ENCODE assay signal across 9 cellular contexts in genomic region chr16:84649511-84649861, GRCh38. TPM values are rescaled to one million over a fixed set of nuclear protein-coding genes. Genes with fewer than 3 reads are reported as not detected.
DNase-seq lines count a peak whose midpoint lies in the region; ATAC-seq, FAIRE-seq and TF ChIP-seq lines count a peak whose summit lies in the region.
"Had no signal": no experiment of that assay in that cellular context is flagged by ENCODE, and none has a peak within 500 bp of the region (broad histone marks: within the 10 kb centered on the region; RNA-seq: fewer than 3 reads in every experiment).

No MANE protein-coding gene starts in this region.

- DNase-seq in GM23338 (ENCODE audit: low spot score) (no peak), hepatocyte (ENCODE audit: low spot score) (no peak), NCI-H2196 treated with DMSO at 0.1 percent for 48 hours (lab: John Stamatoyannopoulos, UW; ENCODE audit: unreplicated experiment) (no peak), CD1c-positive myeloid dendritic cell (ENCODE audit: extremely low spot score) (no peak), GM12891 (ENCODE audit: insufficient read length, low spot score) (no peak)
- DNase-seq in activated T-helper 1 cell treated with anti-CD3 and anti-CD28 coated beads, Interleukin-12 subunit alpha, Interleukin-12 subunit beta, Interleukin-2, Interleukin-4 antibody, amounts not matched to agents 30 ng/mL and 10 ng/mL and 1 ng/mL, durations not matched to agents 14 hours and 24 hours and 36 hours (ENCODE audit: low spot score), result no peak
- DNase-seq in stimulated activated CD4-positive, alpha-beta T cell treated with anti-CD3 and anti-CD28 coated beads, Interleukin-4, amount 100 ng/mL, for 1 hour, result no peak
- DNase-seq: NCI-H446 treated with DMSO at 0.1 percent for 48 hours had no signal

- peaks cover 16% of the 10 kb centered on the region for H3K27me3 ChIP-seq in GM23338 (ENCODE audit: insufficient read depth)
- no peaks in the 10 kb centered on the region for H3K27me3 ChIP-seq in hepatocyte
- no peaks in the 10 kb centered on the region for H3K27me3 ChIP-seq in skeletal muscle satellite cell (ENCODE audit: control insufficient read depth, insufficient read depth, low read length)

- no peak for FAIRE-seq in GM12891 (lab: Jason Lieb, UNC)

- peak overlapping the region; percentile 73 for H3K4me3 Mint-ChIP-seq in GM23338
- peak overlapping the region; percentile 86 for H3K4me3 Mint-ChIP-seq in activated T-helper 1 cell treated with anti-CD3 and anti-CD28 coated beads, Interleukin-12 subunit alpha, Interleukin-12 subunit beta, Interleukin-2, Interleukin-4 antibody, amounts not matched to agents 30 ng/mL and 10 ng/mL and 1 ng/mL, durations not matched to agents 14 hours and 24 hours and 36 hours

- WGBS in hepatocyte (ENCODE audit: low lambda C conversion rate, missing lambda C conversion rate), result 67% methylated on average over 10 of the region's 11 CpGs

- TF ChIP-seq POLR2A in GM12891 (IDR thresholded peaks at IDR 0.05; ENCODE audit: low read depth, low read length), result no peak

- TF ChIP-seq CTCF in GM23338 (conservative IDR thresholded peaks at IDR 0.05; ENCODE audit: low read depth in 2 of 2) (no peak), hepatocyte (IDR thresholded peaks at IDR 0.05; ENCODE audit: poor library complexity) (no peak)

- intact Hi-C loops in activated T-helper 1 cell treated with anti-CD3 and anti-CD28 coated beads, Interleukin-12 subunit alpha, Interleukin-12 subunit beta, Interleukin-2, Interleukin-4 antibody, amounts not matched to agents 30 ng/mL and 10 ng/mL and 1 ng/mL, durations not matched to agents 14 hours and 24 hours and 36 hours (cut with micrococcal nuclease), result loop anchor here (2.0 kb wide), 3 partner anchors 23 to 51 kb away; no protein-coding TSS in a partner anchor

- no peak; the same call in 2 of the 3 replicates for ATAC-seq in GM23338

- no peaks in the 10 kb centered on the region for H3K9me3 Mint-ChIP-seq in GM23338
- peaks cover 4% of the 10 kb centered on the region for H3K9me3 Mint-ChIP-seq in activated T-helper 1 cell treated with anti-CD3 and anti-CD28 coated beads, Interleukin-12 subunit alpha, Interleukin-12 subunit beta, Interleukin-2, Interleukin-4 antibody, amounts not matched to agents 30 ng/mL and 10 ng/mL and 1 ng/mL, durations not matched to agents 14 hours and 24 hours and 36 hours

- H3K4me2 ChIP-seq in GM23338, result peak overlapping the region; percentile 97
- H3K4me2 ChIP-seq in hepatocyte, result peak overlapping the region; percentile 98
- H3K4me2 ChIP-seq in skeletal muscle satellite cell (ENCODE audit: low read length), result peak overlapping the region; percentile 98

- H2AFZ ChIP-seq in GM23338 (no peak overlapping the region), hepatocyte (no peak overlapping the region)

- H4K20me1 ChIP-seq in GM23338 (replicated peaks; ENCODE audit: insufficient read depth) (no peaks in the 10 kb centered on the region; the same call in 1 of the 2 replicates), hepatocyte (ENCODE audit: insufficient read depth, poor library complexity, severe bottlenecking) (peaks cover 6% of the 10 kb centered on the region)

- H3K9ac ChIP-seq in skeletal muscle satellite cell (ENCODE audit: low read depth, low read length), result peak overlapping the region; percentile 78

- H3K9me2 ChIP-seq in GM23338 (ENCODE audit: insufficient read depth), result no peaks in the 10 kb centered on the region
- no peaks in the 10 kb centered on the region for H3K9me2 ChIP-seq in hepatocyte (replicated peaks; ENCODE audit: insufficient read depth)

- H3K27ac Mint-ChIP-seq in GM23338, result no peak overlapping the region
- peak overlapping the region; percentile 75 for H3K27ac Mint-ChIP-seq in activated T-helper 1 cell treated with anti-CD3 and anti-CD28 coated beads, Interleukin-12 subunit alpha, Interleukin-12 subunit beta, Interleukin-2, Interleukin-4 antibody, amounts not matched to agents 30 ng/mL and 10 ng/mL and 1 ng/mL, durations not matched to agents 14 hours and 24 hours and 36 hours

- no peaks in the 10 kb centered on the region for H3K36me3 ChIP-seq in GM23338 (ENCODE audit: insufficient read depth)
- no peaks in the 10 kb centered on the region for H3K36me3 ChIP-seq in hepatocyte (replicated peaks; ENCODE audit: insufficient read depth, low read depth)
- peaks cover 23% of the 10 kb centered on the region for H3K36me3 ChIP-seq in skeletal muscle satellite cell (ENCODE audit: insufficient read depth, low read length)

- H3K27me3 Mint-ChIP-seq in GM23338 (ENCODE audit: insufficient read depth, low read depth, poor library complexity), result peaks cover 8% of the 10 kb centered on the region
- H3K27me3 Mint-ChIP-seq in activated T-helper 1 cell treated with anti-CD3 and anti-CD28 coated beads, Interleukin-12 subunit alpha, Interleukin-12 subunit beta, Interleukin-2, Interleukin-4 antibody, amounts not matched to agents 30 ng/mL and 10 ng/mL and 1 ng/mL, durations not matched to agents 14 hours and 24 hours and 36 hours (ENCODE audit: insufficient read depth), result peaks cover 11% of the 10 kb centered on the region

- peak overlapping the region; percentile 82 for H3K4me3 ChIP-seq in GM23338
- peak overlapping the region; percentile 91 for H3K4me3 ChIP-seq in hepatocyte
- peak overlapping the region; percentile 80 for H3K4me3 ChIP-seq in skeletal muscle satellite cell (ENCODE audit: low read length)

- H3K4me1 ChIP-seq in GM23338 (ENCODE audit: insufficient read depth), result no peaks in the 10 kb centered on the region; the same call in 1 of the 2 replicates
- peaks cover 16% of the 10 kb centered on the region for H3K4me1 ChIP-seq in hepatocyte (ENCODE audit: insufficient read depth)
- H3K4me1 ChIP-seq in skeletal muscle satellite cell (ENCODE audit: control insufficient read depth, insufficient read depth, low read length), result peaks cover 34% of the 10 kb centered on the region

- peaks cover 14% of the 10 kb centered on the region for H3K36me3 Mint-ChIP-seq in GM23338 (ENCODE audit: low read depth)
- H3K36me3 Mint-ChIP-seq in activated T-helper 1 cell treated with anti-CD3 and anti-CD28 coated beads, Interleukin-12 subunit alpha, Interleukin-12 subunit beta, Interleukin-2, Interleukin-4 antibody, amounts not matched to agents 30 ng/mL and 10 ng/mL and 1 ng/mL, durations not matched to agents 14 hours and 24 hours and 36 hours (ENCODE audit: low read depth), result peaks cover 37% of the 10 kb centered on the region

- peaks cover 8% of the 10 kb centered on the region; the same call in 2 of the 3 replicates for H3K4me1 Mint-ChIP-seq in GM23338
- peaks cover 57% of the 10 kb centered on the region for H3K4me1 Mint-ChIP-seq in activated T-helper 1 cell treated with anti-CD3 and anti-CD28 coated beads, Interleukin-12 subunit alpha, Interleukin-12 subunit beta, Interleukin-2, Interleukin-4 antibody, amounts not matched to agents 30 ng/mL and 10 ng/mL and 1 ng/mL, durations not matched to agents 14 hours and 24 hours and 36 hours (ENCODE audit: low read depth)

- H3K27ac ChIP-seq in GM23338 (ENCODE audit: low read depth) (no peak overlapping the region), hepatocyte (no peak overlapping the region)

- H3K9me3 ChIP-seq in hepatocyte (ENCODE audit: low read depth) (no peaks in the 10 kb centered on the region), skeletal muscle satellite cell (replicated peaks; ENCODE audit: low read length) (no peaks in the 10 kb centered on the region)

- peaks cover 8% of the 10 kb centered on the region for H3F3A ChIP-seq in GM23338 (replicated peaks; ENCODE audit: low read depth)

- H3K79me2 ChIP-seq in GM23338 (replicated peaks; ENCODE audit: insufficient read depth), result no peaks in the 10 kb centered on the region
- H3K79me2 ChIP-seq in hepatocyte, result peaks cover 22% of the 10 kb centered on the region

TF ChIP-seq in GM23338, 12 proteins besides CTCF, POLR2A, EP300 and RAD21 (continues in another document):
- no peak for TF ChIP-seq POLR2AphosphoS5 (IDR thresholded peaks at IDR 0.05; ENCODE audit: low read depth)
- TF ChIP-seq ZNF331 (CRISPR knock-in tag; IDR thresholded peaks at IDR 0.05; ENCODE audit: low read depth), result no peak
- no peak for TF ChIP-seq ZNF114 (CRISPR knock-in tag; IDR thresholded peaks at IDR 0.05)
- no peak for TF ChIP-seq EZH2 (IDR thresholded peaks at IDR 0.05; ENCODE audit: low read depth, unreplicated experiment)

TF ChIP-seq in GM12891, 5 proteins besides CTCF, POLR2A, EP300 and RAD21 (continues in another document):
- TF ChIP-seq SPI1 (IDR thresholded peaks at IDR 0.05; ENCODE audit: low read depth, low read length) (no peak), TAF1 (IDR thresholded peaks at IDR 0.05; ENCODE audit: low read depth, low read length) (no peak), POU2F2 (IDR thresholded peaks at IDR 0.05; ENCODE audit: low read depth, low read length) (no peak), POLR2AphosphoS5 (IDR thresholded peaks at IDR 0.05; ENCODE audit: low read depth, low read length) (no peak)

RNA-seq across cellular contexts. Expression of gene KLHL36, which starts 1.2 kb away (rescaled TPM):
- total RNA-seq in GM23338 (2014; rRNA removed; shearing (Covaris generic)), result 54.6 and 70.4 TPM in 2 replicates
- polyA plus RNA-seq in GM23338 (2016; fragmentation: Nextera tagmentation; extraction: Ambion mirVana) (13.4 and 15.5 TPM in 2 replicates), hepatocyte (24.4 and 29.9 TPM in 2 replicates)
- total RNA-seq in activated T-helper 1 cell treated with anti-CD3 and anti-CD28 coated beads, Interleukin-12 subunit alpha, Interleukin-12 subunit beta, Interleukin-2, Interleukin-4 antibody, amounts not matched to agents 30 ng/mL and 10 ng/mL and 1 ng/mL, durations not matched to agents 14 hours and 24 hours and 36 hours, result 39.3 and 42.6 TPM in 2 replicates
- total RNA-seq in hepatocyte, result 45.0 and 50.5 TPM in 2 replicates
- 46.6 and 50.5 TPM in 2 replicates for total RNA-seq in skeletal muscle satellite cell (2012; rRNA removed)
- polyA plus RNA-seq in GM12891 (2012; ENCODE audit: low read depth, missing spikeins), result 18.6 TPM

RNA-seq across cellular contexts. Expression of gene COTL1, which starts 31.6 kb away (rescaled TPM):
- total RNA-seq in GM23338 (2014; rRNA removed; shearing (Covaris generic)), result 111 and 117 TPM in 2 replicates
- 165 and 166 TPM in 2 replicates for polyA plus RNA-seq in GM23338 (2016; fragmentation: Nextera tagmentation; extraction: Ambion mirVana)
- 531 and 535 TPM in 2 replicates for total RNA-seq in activated T-helper 1 cell treated with anti-CD3 and anti-CD28 coated beads, Interleukin-12 subunit alpha, Interleukin-12 subunit beta, Interleukin-2, Interleukin-4 antibody, amounts not matched to agents 30 ng/mL and 10 ng/mL and 1 ng/mL, durations not matched to agents 14 hours and 24 hours and 36 hours
- 30.1 and 32.8 TPM in 2 replicates for total RNA-seq in hepatocyte
- 101 and 104 TPM in 2 replicates for polyA plus RNA-seq in hepatocyte
- 279 and 447 TPM in 2 replicates for total RNA-seq in skeletal muscle satellite cell (2012; rRNA removed)
- 283 TPM for polyA plus RNA-seq in GM12891 (2012; ENCODE audit: low read depth, missing spikeins)

RNA-seq across cellular contexts. Expression of gene USP10, which starts 50.3 kb away (rescaled TPM):
- total RNA-seq in GM23338 (2014; rRNA removed; shearing (Covaris generic)), result 144 and 158 TPM in 2 replicates
- polyA plus RNA-seq in GM23338 (2016; fragmentation: Nextera tagmentation; extraction: Ambion mirVana) (186 and 194 TPM in 2 replicates), hepatocyte (54.8 and 62.4 TPM in 2 replicates)
- total RNA-seq in activated T-helper 1 cell treated with anti-CD3 and anti-CD28 coated beads, Interleukin-12 subunit alpha, Interleukin-12 subunit beta, Interleukin-2, Interleukin-4 antibody, amounts not matched to agents 30 ng/mL and 10 ng/mL and 1 ng/mL, durations not matched to agents 14 hours and 24 hours and 36 hours, result 153 and 159 TPM in 2 replicates
- 50.3 and 53.1 TPM in 2 replicates for total RNA-seq in hepatocyte
- 60.8 and 68.1 TPM in 2 replicates for total RNA-seq in skeletal muscle satellite cell (2012; rRNA removed)
- polyA plus RNA-seq in GM12891 (2012; ENCODE audit: low read depth, missing spikeins), result 69.0 TPM
